In the genomic region with DNA sequence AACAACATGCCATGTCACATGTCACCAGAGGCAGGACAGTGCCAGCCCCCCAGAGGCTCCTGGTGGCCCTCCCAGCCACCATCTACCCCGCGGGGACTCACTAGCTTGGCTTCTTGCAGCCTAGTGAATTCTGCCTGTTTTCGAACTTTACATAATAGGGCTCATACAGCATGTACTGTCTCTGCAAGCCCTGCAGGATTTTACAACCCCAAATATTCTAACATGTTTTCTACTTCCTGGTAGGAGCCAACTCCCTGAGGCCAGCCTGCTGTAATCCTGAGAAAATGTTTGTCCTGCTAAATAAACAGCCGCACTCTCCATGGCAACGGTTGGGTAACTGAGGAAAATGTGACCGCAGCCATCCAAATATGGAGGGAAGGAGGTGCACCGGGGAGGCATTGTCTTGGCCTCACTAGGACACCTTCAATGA, we compare ENCODE assay signal across 9 cellular contexts. TPM values are rescaled to one million over a fixed set of nuclear protein-coding genes. Genes with fewer than 3 reads are reported as not detected.
DNase-seq lines count a peak whose midpoint lies in the region; ATAC-seq lines count a peak whose summit lies in the region.
"Had no signal": no experiment of that assay in that cellular context is flagged by ENCODE, and none has a peak within 500 bp of the region (broad histone marks: within the 10 kb centered on the region; RNA-seq: fewer than 3 reads in every experiment).

No MANE protein-coding gene starts in this region.

- no peak overlapping the region for H3K27ac Mint-ChIP-seq in activated T-cell treated with anti-CD3 and anti-CD28 coated beads, Interleukin-2, amount 50 U/mL, for 72 hours
- H3K27ac Mint-ChIP-seq: B cell had no signal

- no peaks in the 10 kb centered on the region for H3K27me3 ChIP-seq in layer of hippocampus (ENCODE audit: control insufficient read depth, insufficient read depth, low read length)

- no peak overlapping the region for H3K4me3 Mint-ChIP-seq in activated T-cell treated with anti-CD3 and anti-CD28 coated beads, Interleukin-2, amount 50 U/mL, for 72 hours
- H3K4me3 Mint-ChIP-seq: B cell had no signal

- no peaks in the 10 kb centered on the region for H3K9me3 Mint-ChIP-seq in activated T-cell treated with anti-CD3 and anti-CD28 coated beads, Interleukin-2, amount 50 U/mL, for 72 hours

- peak overlapping the region; percentile 76 for H3K27ac ChIP-seq in layer of hippocampus (ENCODE audit: low read depth, low read length)
- peak overlapping the region; percentile 80 for H3K27ac ChIP-seq in temporal lobe (ENCODE audit: low read depth, low read length)

- DNase-seq in NCI-H1092 treated with DMSO at 0.1 percent for 48 hours (lab: John Stamatoyannopoulos, UW) (peak; percentile 6), NCI-H1092 (lab: John Stamatoyannopoulos, UW) (no peak), T47D (ENCODE audit: low read depth in 1 of 2, low spot score in 1 of 2) (peak; percentile 46 to 97), 8988T (no peak)
- no peak for DNase-seq in activated CD4-positive, alpha-beta T cell treated with anti-CD3 and anti-CD28 coated beads, Interleukin-2, amount 50 U/mL, for 48 hours
- no peak for DNase-seq in activated T-cell treated with anti-CD3 and anti-CD28 coated beads, Interleukin-2, amount 50 U/mL, for 72 hours

- no peaks in the 10 kb centered on the region for H3K27me3 Mint-ChIP-seq in activated T-cell treated with anti-CD3 and anti-CD28 coated beads, Interleukin-2, amount 50 U/mL, for 72 hours (ENCODE audit: low read depth)
- H3K27me3 Mint-ChIP-seq: B cell had no signal

- in situ Hi-C loops in T47D (cut with HindIII; ENCODE audit: low pct_unique_long_range_greater_than_20kb, low sequenced_read_pairs), result no loop called here

- H3K36me3 Mint-ChIP-seq in activated T-cell treated with anti-CD3 and anti-CD28 coated beads, Interleukin-2, amount 50 U/mL, for 72 hours (ENCODE audit: insufficient read depth in 2 of 2), result peaks cover 1% of the 10 kb centered on the region in 2 donors

- no peak for ATAC-seq in activated T-cell treated with anti-CD3 and anti-CD28 coated beads, Interleukin-2, amount 50 U/mL, for 72 hours (replicated peaks in 1 of 2)

- peaks cover 52% of the 10 kb centered on the region for H3K4me1 Mint-ChIP-seq in activated T-cell treated with anti-CD3 and anti-CD28 coated beads, Interleukin-2, amount 50 U/mL, for 72 hours (ENCODE audit: low read depth)

RNA-seq across cellular contexts. Expression of a gene that starts 2.7 kb away (rescaled TPM):
- total RNA-seq in temporal lobe, result 5.9 TPM
- total RNA-seq in activated T-cell treated with anti-CD3 and anti-CD28 coated beads, Interleukin-2, amount 50 U/mL, for 72 hours, result 10 to 100 TPM in 1 of 2 donors, 1 to 10 TPM in 1; 8.9 to 12.4 TPM

RNA-seq across cellular contexts. Expression of a gene that starts 34.6 kb away (rescaled TPM):
- total RNA-seq in temporal lobe, result 8.1 TPM
- total RNA-seq in activated T-cell treated with anti-CD3 and anti-CD28 coated beads, Interleukin-2, amount 50 U/mL, for 72 hours, result 10 to 100 TPM in 1 of 2 donors, 1 to 10 TPM in 1; 7.0 to 13.1 TPM

RNA-seq across cellular contexts. Expression of a gene that starts 45.8 kb away (rescaled TPM):
- 87.8 TPM for total RNA-seq in temporal lobe
- total RNA-seq in activated T-cell treated with anti-CD3 and anti-CD28 coated beads, Interleukin-2, amount 50 U/mL, for 72 hours, result 1 to 10 TPM; 1.6 to 2.0 TPM

Comparison
In these comparisons a context has a peak if more than half of its experiments do, and no peak if none do; other contexts are left out.
1. DNase-seq: peak in NCI-H1092 treated with DMSO at 0.1 percent for 48 hours (single experiment) and T47D (2 of 2); none in NCI-H1092 (single experiment), activated CD4-positive, alpha-beta T cell treated with anti-CD3 and anti-CD28 coated beads, Interleukin-2, amount 50 U/mL, for 48 hours (0 of 2), 8988T (single experiment) and activated T-cell treated with anti-CD3 and anti-CD28 coated beads, Interleukin-2, amount 50 U/mL, for 72 hours (0 of 2).
2. RNA of a gene that starts 45.8 kb away (total RNA-seq): 87.8 TPM in temporal lobe (single experiment); 1.6 to 2.0 TPM in activated T-cell treated with anti-CD3 and anti-CD28 coated beads, Interleukin-2, amount 50 U/mL, for 72 hours; every median in the first group is over 10 times any median in the second.